ENCODE assay signal across 13 cellular contexts in the genomic region with DNA sequence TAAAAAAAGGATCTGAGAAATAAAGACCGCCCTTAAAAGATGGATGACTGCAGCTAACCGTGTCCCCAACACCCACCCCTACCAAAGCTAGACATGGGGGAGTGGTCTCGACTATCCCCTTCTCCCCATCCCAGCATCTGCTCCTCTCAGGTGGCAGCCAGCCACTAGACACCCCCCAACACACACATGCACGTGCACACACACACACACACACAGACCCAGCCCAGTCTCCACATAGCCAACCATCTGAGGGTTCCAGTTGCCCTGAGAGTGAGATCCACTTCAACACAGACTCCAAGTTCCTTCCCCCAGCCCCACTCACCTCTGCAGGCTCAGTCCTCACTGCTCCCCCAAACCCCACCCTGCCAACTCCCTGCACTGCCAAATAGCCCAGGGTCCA.
"Had no signal": no experiment of that assay in that cellular context is flagged by ENCODE, and none has a peak within 500 bp of the region (broad histone marks: within the 10 kb centered on the region; RNA-seq: fewer than 3 reads in every experiment).

No MANE protein-coding gene starts in this region.

- H3K27ac Mint-ChIP-seq: activated CD4-positive, alpha-beta memory T cell treated with anti-CD3 and anti-CD28 coated beads for 36 hours; activated T-cell treated with anti-CD3 and anti-CD28 coated beads, Interleukin-2, amount 50 U/mL, for 72 hours; mesothelial cell of epicardium; progenitor cell of endocrine pancreas had no signal

- H3K9me3 Mint-ChIP-seq: activated CD4-positive, alpha-beta memory T cell treated with anti-CD3 and anti-CD28 coated beads for 36 hours; activated T-cell treated with anti-CD3 and anti-CD28 coated beads, Interleukin-2, amount 50 U/mL, for 72 hours; mesothelial cell of epicardium had no signal

- DNase-seq: activated naive CD4-positive, alpha-beta T cell; effector memory CD4-positive, alpha-beta T cell; gastrocnemius medialis; stimulated activated naive CD4-positive, alpha-beta T cell; SW 1271 had no signal

- ATAC-seq: gastrocnemius medialis had no signal

- H3K4me3 ChIP-seq: cardiac muscle cell, gastrocnemius medialis, upper lobe of right lung had no signal

- H3K4me3 Mint-ChIP-seq: activated CD4-positive, alpha-beta memory T cell treated with anti-CD3 and anti-CD28 coated beads for 36 hours; activated T-cell treated with anti-CD3 and anti-CD28 coated beads, Interleukin-2, amount 50 U/mL, for 72 hours; mesothelial cell of epicardium had no signal

- H3K9me3 ChIP-seq: ascending aorta, gastrocnemius medialis, upper lobe of right lung had no signal

- H3K36me3 Mint-ChIP-seq: activated CD4-positive, alpha-beta memory T cell treated with anti-CD3 and anti-CD28 coated beads for 36 hours; mesothelial cell of epicardium had no signal

- H3K36me3 ChIP-seq: ascending aorta, cardiac muscle cell, gastrocnemius medialis, upper lobe of right lung had no signal

- H3K27ac ChIP-seq: ascending aorta, cardiac muscle cell, coronary artery, gastrocnemius medialis, upper lobe of right lung had no signal

- H3K27me3 ChIP-seq: ascending aorta had no signal
